Comparison of ENCODE assay signal across 8 cellular contexts in genomic region chr19:532578-533484, GRCh38. TPM values are rescaled to one million over a fixed set of nuclear protein-coding genes. Genes with fewer than 3 reads are reported as not detected.
DNase-seq lines count a peak whose midpoint lies in the region; ATAC-seq, FAIRE-seq and TF ChIP-seq lines count a peak whose summit lies in the region.

No MANE protein-coding gene starts in this region.

- peak overlapping the region; percentile 80 to 94 (median 84) for H3K9ac ChIP-seq in H1 (replicated peaks in 1 of 4; ENCODE audit: extremely low read depth in 1 of 4, low read depth in 3 of 4, low read length in 3 of 4)

- peak overlapping the region; percentile 68 to 74 for H3K4me2 ChIP-seq in H1 (ENCODE audit: insufficient read depth in 1 of 2, low read depth in 2 of 2, low read length in 2 of 2)

- TF ChIP-seq EP300 in H1 (IDR thresholded peaks at IDR 0.05; ENCODE audit: borderline replicate concordance in 1 of 2, low read depth in 2 of 2, low read length in 2 of 2), result no peak

- CTCF ChIA-PET in WTC11 (lab: Charles Lee) (interaction anchor here (0.7 to 6.5 kb wide), 13 partner anchors 10 to 185 kb away, joined by 3 to 82 read pairs (median 5); partner anchors contain the start of genes MADCAM1 and TPGS1), H1 (lab: Charles Lee; ENCODE audit: partially characterized antibody) (interaction anchor here (0.6 to 2.6 kb wide), 18 partner anchors 9 to 765 kb away, joined by 3 to 26 read pairs (median 4); no protein-coding TSS in a partner anchor)

- H2BK120ac ChIP-seq in H1 (replicated peaks; ENCODE audit: low read depth, low read length), result no peak overlapping the region

- TF ChIP-seq RAD21 in H1 (IDR thresholded peaks at IDR 0.05 in 1 of 2, conservative IDR thresholded peaks at IDR 0.05 in 1 of 2; ENCODE audit: low read depth in 2 of 2, low read length in 2 of 2), result peak; percentile 25 to 37; a peak in 2 of 4 replicates

- peak overlapping the region; percentile 73 for H3K4me3 ChIP-seq in MG63
- H3K4me3 ChIP-seq in H1 (ENCODE audit: extremely low read depth in 1 of 4, insufficient read depth in 2 of 4, low read depth in 3 of 4, low read length in 4 of 4), result peak overlapping the region; percentile 81 to 100 (median 84)
- H3K4me3 ChIP-seq in lower leg skin (ENCODE audit: low read depth, poor library complexity, severe bottlenecking), result peak overlapping the region; percentile 58

- peaks cover under 1% of the 10 kb centered on the region; the same call in 1 of the 2 replicates for H3K36me3 Mint-ChIP-seq in WTC11
- peaks cover under 1% of the 10 kb centered on the region for H3K36me3 Mint-ChIP-seq in stimulated activated naive CD8-positive, alpha-beta T cell treated with anti-CD3 and anti-CD28 coated beads, Interleukin-15, Interleukin-2, amounts not matched to agents 100 ng/mL and 50 ng/mL, for 24 hours (ENCODE audit: low read depth)

- peaks cover 18% of the 10 kb centered on the region for H3K79me1 ChIP-seq in H1 (ENCODE audit: low read depth, low read length)

- peaks cover 0 to 40% of the 10 kb centered on the region in 2 experiments; a peak in 2 of 4 replicates for H3K79me2 ChIP-seq in H1 (ENCODE audit: control insufficient read depth in 1 of 2, insufficient read depth in 2 of 2, low read length in 2 of 2)

- no peak overlapping the region; the same call in 1 of the 2 replicates for H3K18ac ChIP-seq in H1 (ENCODE audit: extremely low read depth, low read length)

- no peaks in the 10 kb centered on the region for H3K9me3 Mint-ChIP-seq in WTC11
- H3K9me3 Mint-ChIP-seq in stimulated activated naive CD8-positive, alpha-beta T cell treated with anti-CD3 and anti-CD28 coated beads, Interleukin-15, Interleukin-2, amounts not matched to agents 100 ng/mL and 50 ng/mL, for 24 hours, result no peaks in the 10 kb centered on the region

- no peak for FAIRE-seq in H1 (lab: Jason Lieb, UNC)

- H3K27me3 Mint-ChIP-seq in WTC11 (ENCODE audit: low read depth), result peaks cover 8% of the 10 kb centered on the region
- H3K27me3 Mint-ChIP-seq in stimulated activated naive CD8-positive, alpha-beta T cell treated with anti-CD3 and anti-CD28 coated beads, Interleukin-15, Interleukin-2, amounts not matched to agents 100 ng/mL and 50 ng/mL, for 24 hours, result peaks cover 4% of the 10 kb centered on the region

- no peak overlapping the region for H3K56ac ChIP-seq in H1 (replicated peaks; ENCODE audit: insufficient read length, low read depth, low read length)

- TF ChIP-seq CTCF in WTC11 (IDR thresholded peaks at IDR 0.05) (no peak), H1 (IDR thresholded peaks at IDR 0.05; ENCODE audit: control extremely low read depth in 1 of 3, insufficient read depth in 1 of 3, low read depth in 1 of 3, low read length in 3 of 3) (peak; percentile 30 to 70 (median 67)), lower leg skin (IDR thresholded peaks at IDR 0.05) (no peak)

- intact Hi-C loops in lower leg skin (cut with DNase I; ENCODE audit: low total_unique reads), result no loop called here

- POLR2A ChIA-PET in WTC11 (lab: Charles Lee), result interaction anchor here (1.3 to 2.3 kb wide), 3 partner anchors 9 to 26 kb away, joined by 4 to 8 read pairs (median 5); no protein-coding TSS in a partner anchor
- POLR2A ChIA-PET in H1 (lab: Charles Lee; ENCODE audit: partially characterized antibody), result interaction anchor here (0.7 to 5.1 kb wide), 18 partner anchors 8 to 239 kb away, joined by 3 to 43 read pairs (median 4); partner anchors contain the start of gene GZMM

- no peak overlapping the region for H3K14ac ChIP-seq in H1 (ENCODE audit: insufficient read length)

- 31% methylated on average over 43 of the region's 54 CpGs; no CpG with 5 or more reads in 1 of the 2 experiments for WGBS in H1 (ENCODE audit: extremely low coverage in 1 of 2, insufficient coverage in 1 of 2, insufficient read length in 1 of 2, insufficient replicate concordance in 2 of 2, low coverage in 1 of 2, low lambda C conversion rate in 2 of 2, missing lambda C conversion rate in 1 of 2), 2 experiments
- 1 to 3% methylated on average over 32 to 45 of the region's 54 CpGs for WGBS in lower leg skin, 2 donors

- H2BK15ac ChIP-seq in H1 (ENCODE audit: low read length), result no peak overlapping the region

- peak overlapping the region; percentile 72 for H4K5ac ChIP-seq in H1 (ENCODE audit: insufficient read length, low read depth, low read length)

- H3K23ac ChIP-seq in H1 (ENCODE audit: insufficient read length), result no peak overlapping the region

- H3K27me3 ChIP-seq in MG63 (no peaks in the 10 kb centered on the region), H1 (replicated peaks in 1 of 4; ENCODE audit: control insufficient read depth in 3 of 4, extremely low read depth in 1 of 4, insufficient read depth in 3 of 4, low read length in 3 of 4) (no peaks in the 10 kb centered on the region)

- no peak overlapping the region for H2BK20ac ChIP-seq in H1 (ENCODE audit: low read length)

- no peaks in the 10 kb centered on the region for H3K36me3 ChIP-seq in MG63
- H3K36me3 ChIP-seq in H1 (ENCODE audit: control insufficient read depth in 2 of 4, insufficient read depth in 4 of 4, low read length in 3 of 4), result peaks cover 8 to 20% (median 14%) of the 10 kb centered on the region in 4 experiments; a peak in 6 of 8 replicates

- ATAC-seq in WTC11, result peak; percentile 11
- no peak for ATAC-seq in GM19324 (IDR thresholded peaks at IDR 0.05; ENCODE audit: low FRiP score, unreplicated experiment)

- peak overlapping the region; percentile 79 for H3K4me3 Mint-ChIP-seq in WTC11
- H3K4me3 Mint-ChIP-seq in stimulated activated naive CD8-positive, alpha-beta T cell treated with anti-CD3 and anti-CD28 coated beads, Interleukin-15, Interleukin-2, amounts not matched to agents 100 ng/mL and 50 ng/mL, for 24 hours, result peak overlapping the region; percentile 90

- H4K91ac ChIP-seq in H1 (replicated peaks; ENCODE audit: insufficient read length, low read length), result no peak overlapping the region

- H2BK5ac ChIP-seq in H1 (ENCODE audit: low read depth, low read length), result no peak overlapping the region

- peaks cover 0 to 10% (median 8%) of the 10 kb centered on the region in 4 experiments; a peak in 6 of 7 replicates for H3K4me1 ChIP-seq in H1 (replicated peaks in 1 of 4; ENCODE audit: control insufficient read depth in 3 of 4, insufficient read depth in 4 of 4, low read length in 3 of 4)

- 0 out of 2 replicates have a peak overlapping the region, but pooled peaks have one; percentile 2 for H3K27ac ChIP-seq in H1 (ENCODE audit: low read depth, low read length)

- TF ChIP-seq POLR2A in H1 (IDR thresholded peaks at IDR 0.05; ENCODE audit: control extremely low read depth in 1 of 2, low read depth in 2 of 2, low read length in 2 of 2), result no peak; a peak in 1 of 3 replicates
- no peak for TF ChIP-seq POLR2A in lower leg skin (IDR thresholded peaks at IDR 0.05)

- peak overlapping the region; percentile 50; the same call in 1 of the 2 replicates for H2BK12ac ChIP-seq in H1 (ENCODE audit: low read depth, low read length)

- no peak overlapping the region for H2AFZ ChIP-seq in H1 (ENCODE audit: low read length)

- peak overlapping the region; percentile 93 for H4K8ac ChIP-seq in H1 (ENCODE audit: extremely low read depth, insufficient read depth, low read length)

- H2AK5ac ChIP-seq in H1 (ENCODE audit: low read depth, low read length), result no peak overlapping the region

- peaks cover 8% of the 10 kb centered on the region for H3K4me1 Mint-ChIP-seq in WTC11
- H3K4me1 Mint-ChIP-seq in stimulated activated naive CD8-positive, alpha-beta T cell treated with anti-CD3 and anti-CD28 coated beads, Interleukin-15, Interleukin-2, amounts not matched to agents 100 ng/mL and 50 ng/mL, for 24 hours (ENCODE audit: low read depth), result peaks cover 30% of the 10 kb centered on the region

- H3K4ac ChIP-seq in H1 (replicated peaks; ENCODE audit: insufficient read length, low read depth, low read length), result peak overlapping the region; percentile 44

- H3K9me3 ChIP-seq in MG63 (no peaks in the 10 kb centered on the region), H1 (ENCODE audit: insufficient read depth in 2 of 2, low read depth in 1 of 2, low read length in 1 of 2) (no peaks in the 10 kb centered on the region; a peak in 1 of 4 replicates)

- peak overlapping the region; percentile 92 for H3K27ac Mint-ChIP-seq in WTC11
- H3K27ac Mint-ChIP-seq in stimulated activated naive CD8-positive, alpha-beta T cell treated with anti-CD3 and anti-CD28 coated beads, Interleukin-15, Interleukin-2, amounts not matched to agents 100 ng/mL and 50 ng/mL, for 24 hours, result peak overlapping the region; percentile 78

- H4K20me1 ChIP-seq in H1 (replicated peaks in 1 of 2; ENCODE audit: control insufficient read depth in 1 of 2, insufficient read depth in 2 of 2, low read length in 2 of 2), result peaks cover 22 to 28% of the 10 kb centered on the region in 2 experiments

- H3K23me2 ChIP-seq in H1 (ENCODE audit: low read depth, low read length), result peaks cover 5% of the 10 kb centered on the region; the same call in 1 of the 2 replicates

- DNase-seq in NCI-H524 (lab: John Stamatoyannopoulos, UW) (peak; percentile 64 to 74), NCI-H524 treated with DMSO at 0.1 percent for 48 hours (lab: John Stamatoyannopoulos, UW) (no peak), MG63 (peak; percentile 59), WTC11 (ENCODE audit: low spot score) (peak; percentile 63), H1 (ENCODE audit: low read depth in 1 of 2, low spot score in 2 of 2) (peak in 1 of 2 experiments; percentile 72), lower leg skin (ENCODE audit: low spot score in 2 of 2) (peak in 1 of 2 donors; percentile 94)

RNA-seq across cellular contexts. Expression of gene CDC34, which starts 1.3 kb away (rescaled TPM):
- 46.3 and 76.3 TPM in 2 replicates for total RNA-seq in MG63 (2014; rRNA removed; shearing (Covaris generic); ENCODE audit: low replicate concordance)
- 124 to 129 TPM (median 126 TPM) in 3 replicates for total RNA-seq in WTC11 (2021)
- 129 and 133 TPM in 2 replicates for total RNA-seq in H1 (2021; fragmentation: NEBNext Ultra II Directional; extraction: Animal tissue kit (Norgen Biotek cat#: 25700))
- 95.9 and 152 TPM in 2 replicates for polyA plus RNA-seq in H1 (2011; rRNA removed)
- 118 TPM for polyA plus RNA-seq in H1 (2011; cell fraction: cytosol; rRNA removed)
- 164 TPM for polyA plus RNA-seq in H1 (2011; cell fraction: nucleus; rRNA removed)
- polyA plus RNA-seq in H1 (2012, experiment 1 of 2), result 96.1 to 118 TPM (median 105 TPM) in 4 replicates
- polyA plus RNA-seq in H1 (2012, experiment 2 of 2), result 88.6 TPM
- 91.1 TPM for polyA plus RNA-seq in H1 (2013, experiment 1 of 2)
- polyA plus RNA-seq in H1 (2013, experiment 2 of 2), result 90.3 TPM
- 24.6 and 40.1 TPM in 2 replicates for polyA minus RNA-seq in H1 (2011; rRNA and poly(A)+ RNA removed)
- 50.3 TPM for polyA minus RNA-seq in H1 (2011; cell fraction: cytosol; rRNA and poly(A)+ RNA removed)
- polyA minus RNA-seq in H1 (2011; cell fraction: nucleus; rRNA and poly(A)+ RNA removed), result 45.6 TPM
- total RNA-seq in lower leg skin, result 100 to 1,000 TPM; 129 to 214 (median 140) TPM

RNA-seq across cellular contexts. Expression of gene GZMM, which starts 11.0 kb away (rescaled TPM):
- total RNA-seq in MG63 (2014; rRNA removed; shearing (Covaris generic); ENCODE audit: low replicate concordance), result not detected in 2 replicates
- total RNA-seq in WTC11 (2021) (0.21 to 0.68 TPM (median 0.60 TPM) in 3 replicates), lower leg skin (1 to 10 TPM in 2 of 4 donors, under 1 TPM in 1, not detected in 1; 0.29 to 1.5 (median 1.3) TPM)
- 0.32 and 0.59 TPM in 2 replicates for total RNA-seq in H1 (2021; fragmentation: NEBNext Ultra II Directional; extraction: Animal tissue kit (Norgen Biotek cat#: 25700))
- 0.09 and 0.19 TPM in 2 replicates for polyA plus RNA-seq in H1 (2011; rRNA removed)
- 0.26 TPM for polyA plus RNA-seq in H1 (2011; cell fraction: cytosol; rRNA removed)
- 0.91 TPM for polyA plus RNA-seq in H1 (2011; cell fraction: nucleus; rRNA removed)
- 0.20 to 0.40 TPM in 2 of 4 replicates, not detected in the others for polyA plus RNA-seq in H1 (2012, experiment 1 of 2)
- polyA plus RNA-seq in H1 (2012, experiment 2 of 2), result 0.45 TPM
- 0.12 TPM for polyA plus RNA-seq in H1 (2013, experiment 1 of 2)
- 0.22 TPM for polyA plus RNA-seq in H1 (2013, experiment 2 of 2)
- not detected in 2 replicates for polyA minus RNA-seq in H1 (2011; rRNA and poly(A)+ RNA removed)
- polyA minus RNA-seq in H1 (2011; cell fraction: cytosol; rRNA and poly(A)+ RNA removed), result not detected
- not detected for polyA minus RNA-seq in H1 (2011; cell fraction: nucleus; rRNA and poly(A)+ RNA removed)

RNA-seq across cellular contexts. Expression of gene TPGS1, which starts 25.5 kb away (rescaled TPM):
- total RNA-seq in MG63 (2014; rRNA removed; shearing (Covaris generic); ENCODE audit: low replicate concordance), result 22.6 and 27.7 TPM in 2 replicates
- 14.3 to 18.8 TPM (median 14.9 TPM) in 3 replicates for total RNA-seq in WTC11 (2021)
- 9.1 and 10.2 TPM in 2 replicates for total RNA-seq in H1 (2021; fragmentation: NEBNext Ultra II Directional; extraction: Animal tissue kit (Norgen Biotek cat#: 25700))
- polyA plus RNA-seq in H1 (2011; rRNA removed), result 10.6 and 11.8 TPM in 2 replicates
- polyA plus RNA-seq in H1 (2011; cell fraction: cytosol; rRNA removed), result 12.2 TPM
- polyA plus RNA-seq in H1 (2011; cell fraction: nucleus; rRNA removed), result 8.0 TPM
- 3.4 to 7.4 TPM (median 7.1 TPM) in 4 replicates for polyA plus RNA-seq in H1 (2012, experiment 1 of 2)
- polyA plus RNA-seq in H1 (2012, experiment 2 of 2), result 2.8 TPM
- polyA plus RNA-seq in H1 (2013, experiment 1 of 2), result 4.2 TPM
- polyA plus RNA-seq in H1 (2013, experiment 2 of 2), result 4.2 TPM
- polyA minus RNA-seq in H1 (2011; rRNA and poly(A)+ RNA removed), result 0.59 and 0.60 TPM in 2 replicates
- polyA minus RNA-seq in H1 (2011; cell fraction: cytosol; rRNA and poly(A)+ RNA removed), result 3.4 TPM
- 6.8 TPM for polyA minus RNA-seq in H1 (2011; cell fraction: nucleus; rRNA and poly(A)+ RNA removed)
- 10 to 100 TPM; 23.4 to 73.8 (median 62.1) TPM for total RNA-seq in lower leg skin

RNA-seq across cellular contexts. Expression of gene MADCAM1, which starts 36.5 kb away (rescaled TPM):
- total RNA-seq in MG63 (2014; rRNA removed; shearing (Covaris generic); ENCODE audit: low replicate concordance), result not detected in 2 replicates
- total RNA-seq in WTC11 (2021) (3.2 to 4.7 TPM (median 3.9 TPM) in 3 replicates), lower leg skin (under 1 TPM in 2 of 4 donors, not detected in 2; 0.34 to 0.57 TPM)
- 3.0 and 3.1 TPM in 2 replicates for total RNA-seq in H1 (2021; fragmentation: NEBNext Ultra II Directional; extraction: Animal tissue kit (Norgen Biotek cat#: 25700))
- 2.3 and 5.3 TPM in 2 replicates for polyA plus RNA-seq in H1 (2011; rRNA removed)
- polyA plus RNA-seq in H1 (2011; cell fraction: cytosol; rRNA removed), result 2.9 TPM
- 6.2 TPM for polyA plus RNA-seq in H1 (2011; cell fraction: nucleus; rRNA removed)
- polyA plus RNA-seq in H1 (2012, experiment 1 of 2), result 1.3 to 3.4 TPM (median 2.3 TPM) in 4 replicates
- polyA plus RNA-seq in H1 (2012, experiment 2 of 2), result 1.0 TPM
- polyA plus RNA-seq in H1 (2013, experiment 1 of 2), result 2.6 TPM
- 2.6 TPM for polyA plus RNA-seq in H1 (2013, experiment 2 of 2)
- polyA minus RNA-seq in H1 (2011; rRNA and poly(A)+ RNA removed), result 0.44 and 0.57 TPM in 2 replicates
- polyA minus RNA-seq in H1 (2011; cell fraction: cytosol; rRNA and poly(A)+ RNA removed), result 3.5 TPM
- polyA minus RNA-seq in H1 (2011; cell fraction: nucleus; rRNA and poly(A)+ RNA removed), result 1.9 TPM

RNA-seq across cellular contexts. Expression of gene BSG, which starts 39.6 kb away (rescaled TPM):
- 222 and 323 TPM in 2 replicates for total RNA-seq in MG63 (2014; rRNA removed; shearing (Covaris generic); ENCODE audit: low replicate concordance)
- total RNA-seq in WTC11 (2021), result 758 to 847 TPM (median 841 TPM) in 3 replicates
- 726 and 743 TPM in 2 replicates for total RNA-seq in H1 (2021; fragmentation: NEBNext Ultra II Directional; extraction: Animal tissue kit (Norgen Biotek cat#: 25700))
- polyA plus RNA-seq in H1 (2011; rRNA removed), result 1,055 and 1,381 TPM in 2 replicates
- 777 TPM for polyA plus RNA-seq in H1 (2011; cell fraction: cytosol; rRNA removed)
- polyA plus RNA-seq in H1 (2011; cell fraction: nucleus; rRNA removed), result 835 TPM
- 563 to 829 TPM (median 731 TPM) in 4 replicates for polyA plus RNA-seq in H1 (2012, experiment 1 of 2)
- polyA plus RNA-seq in H1 (2012, experiment 2 of 2), result 1,009 TPM
- 1,327 TPM for polyA plus RNA-seq in H1 (2013, experiment 1 of 2)
- 1,362 TPM for polyA plus RNA-seq in H1 (2013, experiment 2 of 2)
- polyA minus RNA-seq in H1 (2011; rRNA and poly(A)+ RNA removed), result 300 and 353 TPM in 2 replicates
- polyA minus RNA-seq in H1 (2011; cell fraction: cytosol; rRNA and poly(A)+ RNA removed), result 459 TPM
- 278 TPM for polyA minus RNA-seq in H1 (2011; cell fraction: nucleus; rRNA and poly(A)+ RNA removed)
- 100 to 1,000 TPM; 288 to 344 (median 307) TPM for total RNA-seq in lower leg skin

Comparison
In these comparisons a context has a peak if more than half of its experiments do, and no peak if none do; other contexts are left out.
1. CTCF ChIP-seq: peak in H1 (3 of 3); none in WTC11 (single experiment) and lower leg skin (0 of 3).
2. Peak in every context shown above with its lines, with median percentiles within 50 percentile points of each other: H3K4me3 ChIP-seq.